Comparison of ENCODE assay signal across 8 cellular contexts in genomic region chr10:71769279-71769823, GRCh38. TPM values are rescaled to one million over a fixed set of nuclear protein-coding genes. Genes with fewer than 3 reads are reported as not detected.
DNase-seq lines count a peak whose midpoint lies in the region; ATAC-seq and TF ChIP-seq lines count a peak whose summit lies in the region.

No MANE protein-coding gene starts in this region.

- H3K4me2 ChIP-seq in neuronal stem cell (ENCODE audit: insufficient read depth, low read length, poor library complexity, severe bottlenecking), result no peak overlapping the region

- no peaks in the 10 kb centered on the region for H3K9me3 ChIP-seq in CD4-positive, alpha-beta T cell (ENCODE audit: control insufficient read depth, low read length)
- no peaks in the 10 kb centered on the region for H3K9me3 ChIP-seq in neuronal stem cell (replicated peaks in 1 of 2; ENCODE audit: control insufficient read depth in 2 of 2, insufficient read depth in 1 of 2, low read depth in 1 of 2, low read length in 2 of 2)

- H3K4me3 Mint-ChIP-seq in CD4-positive, alpha-beta T cell, result peak overlapping the region; percentile 94
- H3K4me3 Mint-ChIP-seq in stimulated activated naive B cell treated with anti-CD40 and anti-IgM and Interleukin-4, amounts not matched to agents 10 μg/mL and 1 μg/mL and 100 μg/mL, for 72 hours, result peak overlapping the region; percentile 26 to 38
- H3K4me3 Mint-ChIP-seq in WTC11, result no peak overlapping the region

- no peaks in the 10 kb centered on the region for H3K79me1 ChIP-seq in neuronal stem cell (ENCODE audit: low read depth, low read length)

- no peak overlapping the region for H3K18ac ChIP-seq in neuronal stem cell (ENCODE audit: low read length)

- no peak overlapping the region for H2BK5ac ChIP-seq in neuronal stem cell (ENCODE audit: low read length)

- H3K4me3 ChIP-seq in NB4 (ENCODE audit: low read depth, low read length) (peak overlapping the region; percentile 19), neuronal stem cell (ENCODE audit: low read length in 2 of 2) (no peak overlapping the region)

- H3K14ac ChIP-seq in neuronal stem cell (ENCODE audit: low read length), result no peak overlapping the region

- H3K27ac ChIP-seq in CD4-positive, alpha-beta T cell (ENCODE audit: low read depth, low read length), result peak overlapping the region; percentile 75
- H3K27ac ChIP-seq in epithelial cell of prostate (peak overlapping the region; percentile 93), neuronal stem cell (replicated peaks; ENCODE audit: low read length) (no peak overlapping the region)

- ATAC-seq in CD4-positive, alpha-beta T cell (ENCODE audit: poor library complexity), result no peak
- ATAC-seq in GM21381 (IDR thresholded peaks at IDR 0.05; ENCODE audit: unreplicated experiment) (peak; percentile 20), WTC11 (no peak)
- ATAC-seq in stimulated activated naive B cell treated with anti-CD40 and anti-IgM and Interleukin-4, amounts not matched to agents 10 μg/mL and 1 μg/mL and 100 μg/mL, for 72 hours (replicated peaks), result peak; percentile 74 to 75

- intact Hi-C loops in CD4-positive, alpha-beta T cell (cut with DNase I, micrococcal nuclease), result loop anchor here in 1 of 2 experiments (1.0 kb wide), 1 partner anchor 13 kb away; no protein-coding TSS in a partner anchor

- H3K27me3 ChIP-seq in CD4-positive, alpha-beta T cell (ENCODE audit: control insufficient read depth, insufficient read depth, low read length), result no peaks in the 10 kb centered on the region
- H3K27me3 ChIP-seq in neuronal stem cell (ENCODE audit: control insufficient read depth in 3 of 3, insufficient read depth in 3 of 3, low read depth in 1 of 3, low read length in 3 of 3), result peaks cover 0 to 54% (median 18%) of the 10 kb centered on the region in 3 experiments

- H3K36me3 ChIP-seq in neuronal stem cell (replicated peaks in 1 of 2; ENCODE audit: control insufficient read depth in 2 of 2, insufficient read depth in 2 of 2, low read length in 2 of 2), result no peaks in the 10 kb centered on the region

- H2AFZ ChIP-seq in neuronal stem cell (ENCODE audit: low read length), result no peak overlapping the region

- no peak overlapping the region for H3K9ac ChIP-seq in neuronal stem cell (ENCODE audit: low read depth, low read length, poor library complexity)

- WGBS in neuronal stem cell (ENCODE audit: extremely low coverage in 2 of 2, insufficient read length in 2 of 2, insufficient replicate concordance in 1 of 2), 2 donors, result no CpG with 5 or more reads among the region's 5 CpGs

- no peak overlapping the region for H2BK12ac ChIP-seq in neuronal stem cell (ENCODE audit: low read length)

- TF ChIP-seq CTCF in CD4-positive, alpha-beta T cell (IDR thresholded peaks at IDR 0.05), result no peak
- no peak for TF ChIP-seq CTCF in NB4 (IDR thresholded peaks at IDR 0.05; ENCODE audit: low read depth, low read length)
- TF ChIP-seq CTCF in WTC11 (IDR thresholded peaks at IDR 0.05), result no peak

- H3K4me1 Mint-ChIP-seq in CD4-positive, alpha-beta T cell (ENCODE audit: low read depth), result peaks cover 89% of the 10 kb centered on the region
- peaks cover 61 to 91% of the 10 kb centered on the region in 2 donors for H3K4me1 Mint-ChIP-seq in stimulated activated naive B cell treated with anti-CD40 and anti-IgM and Interleukin-4, amounts not matched to agents 10 μg/mL and 1 μg/mL and 100 μg/mL, for 72 hours
- H3K4me1 Mint-ChIP-seq in WTC11, result peaks cover 6% of the 10 kb centered on the region

- H3K27me3 Mint-ChIP-seq in CD4-positive, alpha-beta T cell, result no peaks in the 10 kb centered on the region
- H3K27me3 Mint-ChIP-seq in stimulated activated naive B cell treated with anti-CD40 and anti-IgM and Interleukin-4, amounts not matched to agents 10 μg/mL and 1 μg/mL and 100 μg/mL, for 72 hours, result no peaks in the 10 kb centered on the region
- peaks cover 25% of the 10 kb centered on the region for H3K27me3 Mint-ChIP-seq in WTC11 (ENCODE audit: low read depth)

- H3K9me3 Mint-ChIP-seq in CD4-positive, alpha-beta T cell, result no peaks in the 10 kb centered on the region
- H3K9me3 Mint-ChIP-seq in stimulated activated naive B cell treated with anti-CD40 and anti-IgM and Interleukin-4, amounts not matched to agents 10 μg/mL and 1 μg/mL and 100 μg/mL, for 72 hours, result no peaks in the 10 kb centered on the region
- H3K9me3 Mint-ChIP-seq in WTC11, result no peaks in the 10 kb centered on the region

- POLR2A ChIA-PET in CD4-positive, alpha-beta T cell (lab: Charles Lee), result interaction anchor here (1.0 to 14.6 kb wide), 5 partner anchors 13 to 75 kb away, joined by 4 to 416 read pairs (median 20); no protein-coding TSS in a partner anchor
- POLR2A ChIA-PET in WTC11 (lab: Charles Lee), result no interaction called here

- no peak overlapping the region for H3K23ac ChIP-seq in neuronal stem cell (ENCODE audit: low read depth, low read length, poor library complexity)

- no peak for TF ChIP-seq POLR2A in NB4 (IDR thresholded peaks at IDR 0.05; ENCODE audit: extremely low read depth, insufficient read length)

- H4K8ac ChIP-seq in neuronal stem cell (ENCODE audit: low read depth, low read length), result no peak overlapping the region

- H3K4me1 ChIP-seq in neuronal stem cell (ENCODE audit: control insufficient read depth in 2 of 2, insufficient read depth in 1 of 2, low read depth in 1 of 2, low read length in 2 of 2), result peaks cover 4 to 8% of the 10 kb centered on the region in 2 donors

- CTCF ChIA-PET in CD4-positive, alpha-beta T cell (lab: Charles Lee), result interaction anchor here (0.6 to 3.9 kb wide), 5 partner anchors 13 to 93 kb away, joined by 3 to 16 read pairs (median 7); no protein-coding TSS in a partner anchor
- CTCF ChIA-PET in WTC11 (lab: Charles Lee), result interaction anchor here (1.1 kb wide), 1 partner anchor 127 kb away, joined by 4 read pairs; no protein-coding TSS in a partner anchor

- peak overlapping the region; percentile 95 for H3K27ac Mint-ChIP-seq in CD4-positive, alpha-beta T cell
- peak overlapping the region; percentile 94 for H3K27ac Mint-ChIP-seq in stimulated activated naive B cell treated with anti-CD40 and anti-IgM and Interleukin-4, amounts not matched to agents 10 μg/mL and 1 μg/mL and 100 μg/mL, for 72 hours
- no peak overlapping the region for H3K27ac Mint-ChIP-seq in WTC11

- H4K91ac ChIP-seq in neuronal stem cell (ENCODE audit: low read depth, low read length, poor library complexity), result no peak overlapping the region

- no peak overlapping the region for H3K4ac ChIP-seq in neuronal stem cell (ENCODE audit: low read length)

- no peak overlapping the region for H2AK5ac ChIP-seq in neuronal stem cell (ENCODE audit: low read depth, low read length)

- no peak overlapping the region for H2BK15ac ChIP-seq in neuronal stem cell (ENCODE audit: low read length)

- no peak overlapping the region for H2BK120ac ChIP-seq in neuronal stem cell (ENCODE audit: low read depth, low read length)

- H3K36me3 Mint-ChIP-seq in CD4-positive, alpha-beta T cell (ENCODE audit: low read depth), result peaks cover 94% of the 10 kb centered on the region
- H3K36me3 Mint-ChIP-seq in stimulated activated naive B cell treated with anti-CD40 and anti-IgM and Interleukin-4, amounts not matched to agents 10 μg/mL and 1 μg/mL and 100 μg/mL, for 72 hours, result peaks cover 0 to 3% of the 10 kb centered on the region in 2 donors
- H3K36me3 Mint-ChIP-seq in WTC11, result no peaks in the 10 kb centered on the region

- no peak for DNase-seq in CD4-positive, alpha-beta T cell
- DNase-seq in NB4 (ENCODE audit: low read depth) (peak; percentile 65), epithelial cell of prostate (ENCODE audit: low read depth, low spot score) (no peak), NCI-H510A (lab: John Stamatoyannopoulos, UW) (no peak), neuronal stem cell (ENCODE audit: low spot score) (no peak), WTC11 (ENCODE audit: low spot score) (no peak)
- peak; percentile 84 for DNase-seq in stimulated activated naive B cell treated with anti-CD40 and anti-IgM and Interleukin-4, amounts not matched to agents 10 μg/mL and 1 μg/mL and 100 μg/mL, for 72 hours

TF ChIP-seq in WTC11, 78 proteins besides CTCF, POLR2A, EP300 and RAD21 (continues in another document):
- no peak for TF ChIP-seq SP1 (CRISPR knock-in tag; conservative IDR thresholded peaks at IDR 0.05)
- TF ChIP-seq ZNF396 (CRISPR knock-in tag; IDR thresholded peaks at IDR 0.05; ENCODE audit: borderline replicate concordance), result no peak
- TF ChIP-seq GRHL2 (CRISPR knock-in tag; IDR thresholded peaks at IDR 0.05; ENCODE audit: insufficient replicate concordance, severe bottlenecking), result no peak
- TF ChIP-seq ATF6 (CRISPR knock-in tag; IDR thresholded peaks at IDR 0.05), result no peak
- TF ChIP-seq PRRX2 (CRISPR knock-in tag; IDR thresholded peaks at IDR 0.05), result no peak
- TF ChIP-seq E2F1 (CRISPR knock-in tag; IDR thresholded peaks at IDR 0.05), result no peak

RNA-seq across cellular contexts. Expression of gene VSIR, which starts 4.0 kb away (rescaled TPM):
- 10 to 100 TPM; 86.2 to 91.4 TPM for total RNA-seq in CD4-positive, alpha-beta T cell
- 0.29 TPM for polyA plus RNA-seq in neuronal stem cell (2013, experiment 1 of 2)
- polyA plus RNA-seq in neuronal stem cell (2013, experiment 2 of 2), result 0.48 TPM
- 0.74 to 1.3 TPM (median 0.78 TPM) in 3 replicates for total RNA-seq in WTC11 (2021)

RNA-seq across cellular contexts. Expression of gene C10orf105, which starts 49.8 kb away (rescaled TPM):
- total RNA-seq in CD4-positive, alpha-beta T cell, result under 1 TPM; 0.25 to 0.36 TPM
- 1.4 TPM for polyA plus RNA-seq in neuronal stem cell (2013, experiment 1 of 2)
- polyA plus RNA-seq in neuronal stem cell (2013, experiment 2 of 2), result 1.3 TPM
- total RNA-seq in WTC11 (2021), result 0.48 to 0.99 TPM (median 0.85 TPM) in 3 replicates

Comparison
In these comparisons a context has a peak if more than half of its experiments do, and no peak if none do; other contexts are left out.
1. ATAC-seq: peak in GM21381 (single experiment) and stimulated activated naive B cell treated with anti-CD40 and anti-IgM and Interleukin-4, amounts not matched to agents 10 μg/mL and 1 μg/mL and 100 μg/mL, for 72 hours (2 of 2); none in CD4-positive, alpha-beta T cell (single experiment) and WTC11 (single experiment).
2. DNase-seq: peak in NB4 (single experiment) and stimulated activated naive B cell treated with anti-CD40 and anti-IgM and Interleukin-4, amounts not matched to agents 10 μg/mL and 1 μg/mL and 100 μg/mL, for 72 hours (single experiment); none in CD4-positive, alpha-beta T cell (0 of 10), epithelial cell of prostate (single experiment), NCI-H510A (single experiment), neuronal stem cell (single experiment) and WTC11 (single experiment).
3. RNA of gene VSIR, which starts 4.0 kb away (total RNA-seq): 86.2 to 91.4 TPM in CD4-positive, alpha-beta T cell; 0.74 to 1.3 TPM in WTC11; every median in the first group is over 10 times any median in the second.